Comparison of ENCODE assay signal across 8 cellular contexts in genomic region chr5:141878771-141879759, GRCh38. TPM values are rescaled to one million over a fixed set of nuclear protein-coding genes. Genes with fewer than 3 reads are reported as not detected.
DNase-seq lines count a peak whose midpoint lies in the region; ATAC-seq and TF ChIP-seq lines count a peak whose summit lies in the region.

No MANE protein-coding gene starts in this region.

- TF ChIP-seq CTCF in 22Rv1 (IDR thresholded peaks at IDR 0.05) (peak; percentile 97), VCaP (conservative IDR thresholded peaks at IDR 0.05) (peak; percentile 96), breast epithelium (IDR thresholded peaks at IDR 0.05) (peak; percentile 86 to 98 (median 91))

- H3K4me1 ChIP-seq in breast epithelium (peaks cover 3 to 11% of the 10 kb centered on the region in 2 donors), skeletal muscle tissue (ENCODE audit: control insufficient read depth in 3 of 3, insufficient read depth in 3 of 3, low read length in 3 of 3) (peaks cover 52 to 66% (median 63%) of the 10 kb centered on the region in 3 donors)

- no peak for TF ChIP-seq POLR2A in breast epithelium (IDR thresholded peaks at IDR 0.05)

- peak overlapping the region; percentile 61 to 82 (median 68) for H3K9ac ChIP-seq in skeletal muscle tissue (ENCODE audit: low read depth in 1 of 3, low read length in 3 of 3)

- intact Hi-C loops in breast epithelium (cut with DNase I; ENCODE audit: low total_unique reads) = loop anchor here (5.0 kb wide), 1 partner anchor 177 kb away; no protein-coding TSS in a partner anchor

- peak overlapping the region; percentile 80 for H3K27ac ChIP-seq in 22Rv1
- peak overlapping the region; percentile 92 for H3K27ac ChIP-seq in VCaP
- H3K27ac ChIP-seq in breast epithelium = peak overlapping the region; percentile 91 to 95
- H3K27ac ChIP-seq in skeletal muscle tissue (ENCODE audit: low read depth, low read length) = peak overlapping the region; percentile 66

- H3K4me3 ChIP-seq in breast epithelium (peak overlapping the region; percentile 54 to 91 (median 76)), skeletal muscle tissue (ENCODE audit: low read length in 3 of 3) (peak overlapping the region; percentile 77 to 91 (median 88))

- peaks cover 5 to 18% of the 10 kb centered on the region in 2 donors for H3K27me3 ChIP-seq in breast epithelium
- H3K27me3 ChIP-seq in skeletal muscle tissue (ENCODE audit: control insufficient read depth in 3 of 3, insufficient read depth in 3 of 3, low read length in 3 of 3) = peaks cover 67 to 75% (median 71%) of the 10 kb centered on the region in 3 donors

- ATAC-seq in GM18517 (IDR thresholded peaks at IDR 0.05; ENCODE audit: unreplicated experiment) (peak; percentile 88), HG03095 (IDR thresholded peaks at IDR 0.05; ENCODE audit: unreplicated experiment) (peak; percentile 86)

- DNase-seq in NCI-H2171 treated with DMSO at 0.1 percent for 48 hours (lab: John Stamatoyannopoulos, UW) (peak; percentile 74), breast epithelium (ENCODE audit: low spot score in 2 of 2) (peak; percentile 92 to 95), iPS-NIHi11 (ENCODE audit: low spot score) (peak; percentile 64)

- H3K9me3 ChIP-seq in breast epithelium = no peaks in the 10 kb centered on the region
- H3K9me3 ChIP-seq in skeletal muscle tissue (ENCODE audit: control insufficient read depth in 3 of 3, low read length in 3 of 3) = no peaks in the 10 kb centered on the region

- H3K36me3 ChIP-seq in breast epithelium (no peaks in the 10 kb centered on the region), skeletal muscle tissue (ENCODE audit: control insufficient read depth in 3 of 3, insufficient read depth in 3 of 3, low read length in 3 of 3) (peaks cover 0 to 2% (median 0%) of the 10 kb centered on the region in 3 donors)

RNA-seq across cellular contexts. Expression of gene PCDH1, which starts 0.9 kb away (rescaled TPM):
- total RNA-seq in breast epithelium (10 to 100 TPM; 28.3 to 72.7 (median 65.9) TPM), skeletal muscle tissue (20.9 TPM)

RNA-seq across cellular contexts. Expression of gene DELE1, which starts 44.6 kb away (rescaled TPM):
- 10 to 100 TPM; 74.6 to 95.1 (median 76.7) TPM for total RNA-seq in breast epithelium
- 42.3 TPM for total RNA-seq in skeletal muscle tissue

Comparison
In these comparisons a context has a peak if more than half of its experiments do, and no peak if none do; other contexts are left out.
1. Peak in every context shown above with its lines: DNase-seq, ATAC-seq, H3K4me3 ChIP-seq and H3K27ac ChIP-seq.